Comparison of ENCODE assay signal across 1 cellular context in the genomic region with DNA sequence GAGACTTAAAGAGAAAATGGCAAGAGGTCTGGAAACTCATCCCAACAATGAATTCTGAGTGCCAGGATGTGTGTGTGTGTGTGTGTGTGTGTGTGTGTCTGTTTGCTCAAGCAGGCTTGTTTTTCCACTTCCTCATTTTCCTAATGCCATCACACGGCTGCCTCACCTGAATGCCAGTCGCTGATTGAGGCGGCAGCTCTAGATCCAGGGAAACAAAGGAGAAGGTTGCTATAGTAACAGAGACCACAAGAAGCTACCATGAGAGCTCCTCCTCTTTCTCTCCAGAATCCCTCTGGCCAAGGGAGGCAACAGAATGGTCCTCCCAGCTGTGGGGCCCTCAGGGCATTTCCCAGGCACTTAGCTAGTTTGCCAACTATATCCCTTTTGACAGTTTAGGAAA.
TF ChIP-seq lines count a peak whose summit lies in the region.

No MANE protein-coding gene starts in this region.

TF ChIP-seq in GM23338, 12 proteins besides CTCF, POLR2A, EP300 and RAD21 (continued from another document):
- TF ChIP-seq ZNF462 (CRISPR knock-in tag; IDR thresholded peaks at IDR 0.05): no peak
- no peak for TF ChIP-seq ETS1 (IDR thresholded peaks at IDR 0.05)
- TF ChIP-seq POLR2AphosphoS5 (IDR thresholded peaks at IDR 0.05; ENCODE audit: low read depth): no peak
- no peak for TF ChIP-seq REST (IDR thresholded peaks at IDR 0.05; ENCODE audit: unreplicated experiment)
- no peak for TF ChIP-seq ZNF114 (CRISPR knock-in tag; IDR thresholded peaks at IDR 0.05)
